ENCODE assay signal across 1 cellular context in genomic region chr17:42027961-42028790, GRCh38.
TF ChIP-seq lines count a peak whose summit lies in the region.

No MANE protein-coding gene starts in this region.

TF ChIP-seq in HepG2, 621 proteins besides CTCF, POLR2A, EP300 and RAD21 (continued from another document and continues in another):
- TF ChIP-seq MXD1 (CRISPR knock-in tag; IDR thresholded peaks at IDR 0.05) = peak; percentile 62; the same call in 1 of the 2 replicates
- peak; percentile 18; the same call in 1 of the 2 replicates for TF ChIP-seq CBFB (CRISPR knock-in tag; IDR thresholded peaks at IDR 0.05)
- peak; percentile 77; the same call in 1 of the 2 replicates for TF ChIP-seq THAP9 (CRISPR knock-in tag; IDR thresholded peaks at IDR 0.05; ENCODE audit: borderline replicate concordance)
- peak; percentile 27; the same call in 1 of the 2 replicates for TF ChIP-seq HBP1 (CRISPR knock-in tag; IDR thresholded peaks at IDR 0.05; ENCODE audit: low read depth)
- TF ChIP-seq KDM5B (CRISPR knock-in tag; IDR thresholded peaks at IDR 0.05; ENCODE audit: borderline replicate concordance) = peak; percentile 79; the same call in 1 of the 2 replicates
- peak; percentile 9; the same call in 1 of the 2 replicates for TF ChIP-seq TFDP1 (CRISPR knock-in tag; IDR thresholded peaks at IDR 0.05; ENCODE audit: borderline replicate concordance)
- TF ChIP-seq MXI1 (IDR thresholded peaks at IDR 0.05; ENCODE audit: borderline replicate concordance, low read depth, low read length) = peak; percentile 43; the same call in 1 of the 3 replicates
- TF ChIP-seq ZSCAN22 (CRISPR knock-in tag; IDR thresholded peaks at IDR 0.05) = peak; percentile 98
- 0 out of 2 replicates have a peak, but pooled peaks have one; percentile 15 for TF ChIP-seq ATF3 (CRISPR knock-in tag; IDR thresholded peaks at IDR 0.05)
- TF ChIP-seq REPIN1 (CRISPR knock-in tag; IDR thresholded peaks at IDR 0.05; ENCODE audit: borderline replicate concordance, low read depth) = peak; percentile 57; the same call in 1 of the 2 replicates
- no peak; the same call in 1 of the 2 replicates for TF ChIP-seq ZNF550 (CRISPR knock-in tag; IDR thresholded peaks at IDR 0.05; ENCODE audit: borderline replicate concordance)
- TF ChIP-seq MAZ (IDR thresholded peaks at IDR 0.05; ENCODE audit: borderline replicate concordance, low read depth, low read length) = no peak
- TF ChIP-seq MAZ (CRISPR knock-in tag; IDR thresholded peaks at IDR 0.05; ENCODE audit: low read depth) = peak; percentile 60; the same call in 1 of the 2 replicates
- TF ChIP-seq ZNF224 (CRISPR knock-in tag; IDR thresholded peaks at IDR 0.05) = peak; percentile 31; the same call in 1 of the 2 replicates
- TF ChIP-seq ZBTB4 (CRISPR knock-in tag; IDR thresholded peaks at IDR 0.05; ENCODE audit: borderline replicate concordance) = 0 out of 2 replicates have a peak, but pooled peaks have one; percentile 27
- no peak for TF ChIP-seq ZBTB3 (CRISPR knock-in tag; IDR thresholded peaks at IDR 0.05; ENCODE audit: borderline replicate concordance, low read depth)
- 0 out of 2 replicates have a peak, but pooled peaks have one; percentile 48 for TF ChIP-seq HINFP (CRISPR knock-in tag; IDR thresholded peaks at IDR 0.05; ENCODE audit: low read depth)
- peak; percentile 43; the same call in 1 of the 2 replicates for TF ChIP-seq TBX2 (CRISPR knock-in tag; IDR thresholded peaks at IDR 0.05; ENCODE audit: borderline replicate concordance)
- TF ChIP-seq ZNF253 (CRISPR knock-in tag; IDR thresholded peaks at IDR 0.05; ENCODE audit: borderline replicate concordance) = peak; percentile 59; the same call in 1 of the 2 replicates
- 0 out of 2 replicates have a peak, but pooled peaks have one; percentile 46 for TF ChIP-seq ZNF101 (CRISPR knock-in tag; IDR thresholded peaks at IDR 0.05; ENCODE audit: borderline replicate concordance, low read depth)
- TF ChIP-seq ZNF205 (CRISPR knock-in tag; IDR thresholded peaks at IDR 0.05) = peak; percentile 71; the same call in 1 of the 2 replicates
- no peak for TF ChIP-seq IRX3 (CRISPR knock-in tag; IDR thresholded peaks at IDR 0.05; ENCODE audit: borderline replicate concordance, low read depth)
- TF ChIP-seq ZBTB33 (CRISPR knock-in tag; IDR thresholded peaks at IDR 0.05) = peak; percentile 21; the same call in 1 of the 2 replicates
- TF ChIP-seq KDM2A (CRISPR knock-in tag; IDR thresholded peaks at IDR 0.05; ENCODE audit: borderline replicate concordance, low read depth) = peak; percentile 77
- TF ChIP-seq KDM4B (CRISPR knock-in tag; IDR thresholded peaks at IDR 0.05) = peak; percentile 83; the same call in 1 of the 2 replicates
- peak; percentile 79 for TF ChIP-seq KAT8 (CRISPR knock-in tag; IDR thresholded peaks at IDR 0.05)
- no peak for TF ChIP-seq SUZ12 (IDR thresholded peaks at IDR 0.05; ENCODE audit: low read depth, low read length)
- no peak for TF ChIP-seq RBAK (CRISPR knock-in tag; IDR thresholded peaks at IDR 0.05)
- no peak for TF ChIP-seq ZBTB46 (CRISPR knock-in tag; IDR thresholded peaks at IDR 0.05; ENCODE audit: borderline replicate concordance)
- TF ChIP-seq DRAP1 (CRISPR knock-in tag; IDR thresholded peaks at IDR 0.05) = peak; percentile 54
- TF ChIP-seq ZSCAN31 (CRISPR knock-in tag; IDR thresholded peaks at IDR 0.05; ENCODE audit: low read depth) = 0 out of 2 replicates have a peak, but pooled peaks have one; percentile 52
- 0 out of 2 replicates have a peak, but pooled peaks have one; percentile 77 for TF ChIP-seq HNF1B (CRISPR knock-in tag; IDR thresholded peaks at IDR 0.05)
- TF ChIP-seq LBX2 (CRISPR knock-in tag; IDR thresholded peaks at IDR 0.05; ENCODE audit: borderline replicate concordance) = 0 out of 2 replicates have a peak, but pooled peaks have one; percentile 49
- TF ChIP-seq KAT2B (IDR thresholded peaks at IDR 0.05; ENCODE audit: borderline replicate concordance, low read depth, low read length) = no peak
- TF ChIP-seq PITX1 (CRISPR knock-in tag; IDR thresholded peaks at IDR 0.05) = peak; percentile 44; the same call in 1 of the 2 replicates
- TF ChIP-seq SMAD3 (CRISPR knock-in tag; IDR thresholded peaks at IDR 0.05) = peak; percentile 30; the same call in 1 of the 2 replicates
- peak; percentile 83 for TF ChIP-seq ERF (CRISPR knock-in tag; IDR thresholded peaks at IDR 0.05)
- TF ChIP-seq ZNF784 (CRISPR knock-in tag; IDR thresholded peaks at IDR 0.05; ENCODE audit: borderline replicate concordance) = no peak
